27 cellular contexts compared by ENCODE assay signal in genomic region chr17:43396491-43397060, GRCh38. TPM values are rescaled to one million over a fixed set of nuclear protein-coding genes. Genes with fewer than 3 reads are reported as not detected.
DNase-seq lines count a peak whose midpoint lies in the region; ATAC-seq, FAIRE-seq and TF ChIP-seq lines count a peak whose summit lies in the region.
"Had no signal": no experiment of that assay in that cellular context is flagged by ENCODE, and none has a peak within 500 bp of the region (broad histone marks: within the 10 kb centered on the region; RNA-seq: fewer than 3 reads in every experiment).

No MANE protein-coding gene starts in this region.

- no peaks in the 10 kb centered on the region for H3K36me3 Mint-ChIP-seq in activated naive CD8-positive, alpha-beta T cell treated with anti-CD3 and anti-CD28 coated beads, Interleukin-2, amount 10 ng/mL, durations not matched to agents 7 days and 5 days
- H3K36me3 Mint-ChIP-seq in activated naive CD8-positive, alpha-beta T cell treated with anti-CD3 and anti-CD28 coated beads, Interleukin-2, amount 50 U/mL, for 24 hours (ENCODE audit: low read depth): no peaks in the 10 kb centered on the region
- H3K36me3 Mint-ChIP-seq in astrocyte (ENCODE audit: low read depth, unreplicated experiment) (peaks cover 10% of the 10 kb centered on the region), nephron (ENCODE audit: low read depth) (no peaks in the 10 kb centered on the region)
- H3K36me3 Mint-ChIP-seq: activated naive CD8-positive, alpha-beta T cell had no signal

- POLR2A ChIA-PET in activated naive CD8-positive, alpha-beta T cell treated with anti-CD3 and anti-CD28 coated beads, Interleukin-2, amount 10 ng/mL, durations not matched to agents 7 days and 5 days (lab: Charles Lee): interaction anchor here (1.4 to 10.6 kb wide), 4 partner anchors 28 to 87 kb away, joined by 3 to 168 read pairs (median 39); partner anchors contain the start of gene DHX8

- no peaks in the 10 kb centered on the region for H3K27me3 ChIP-seq in astrocyte (ENCODE audit: insufficient read depth, low read length)
- H3K27me3 ChIP-seq: brain microvascular endothelial cell, colonic mucosa, foreskin keratinocyte, tibial nerve had no signal

- peaks cover 2% of the 10 kb centered on the region for H3K27me3 Mint-ChIP-seq in activated naive CD8-positive, alpha-beta T cell treated with anti-CD3 and anti-CD28 coated beads, Interleukin-2, amount 10 ng/mL, durations not matched to agents 7 days and 5 days
- no peaks in the 10 kb centered on the region for H3K27me3 Mint-ChIP-seq in activated naive CD8-positive, alpha-beta T cell treated with anti-CD3 and anti-CD28 coated beads, Interleukin-2, amount 50 U/mL, for 24 hours
- H3K27me3 Mint-ChIP-seq in astrocyte (ENCODE audit: low read depth, unreplicated experiment) (no peaks in the 10 kb centered on the region), nephron (ENCODE audit: low read depth) (no peaks in the 10 kb centered on the region)
- H3K27me3 Mint-ChIP-seq: activated naive CD8-positive, alpha-beta T cell; activated T-cell treated with anti-CD3 and anti-CD28 coated beads, Interleukin-2, amount 50 U/mL, for 24 hours; CD4-positive, alpha-beta memory T cell; stimulated activated naive CD8-positive, alpha-beta T cell treated with anti-CD3 and anti-CD28 coated beads, Interleukin-15, amount 100 ng/mL, for 72 hours had no signal

- H3K4me1 ChIP-seq in astrocyte (ENCODE audit: insufficient read depth, low read length): peaks cover 26% of the 10 kb centered on the region
- H3K4me1 ChIP-seq: colonic mucosa had no signal

- intact Hi-C loops in head of caudate nucleus (cut with DNase I): no loop called here

- H3K79me2 ChIP-seq in astrocyte (ENCODE audit: insufficient read depth, low read length): peaks cover 28% of the 10 kb centered on the region

- no peak overlapping the region for H3K4me2 ChIP-seq in astrocyte (ENCODE audit: low read length)

- peaks cover 15% of the 10 kb centered on the region for H3K4me1 Mint-ChIP-seq in activated naive CD8-positive, alpha-beta T cell treated with anti-CD3 and anti-CD28 coated beads, Interleukin-2, amount 10 ng/mL, durations not matched to agents 7 days and 5 days
- peaks cover 19% of the 10 kb centered on the region for H3K4me1 Mint-ChIP-seq in activated naive CD8-positive, alpha-beta T cell treated with anti-CD3 and anti-CD28 coated beads, Interleukin-2, amount 50 U/mL, for 24 hours
- H3K4me1 Mint-ChIP-seq in astrocyte (ENCODE audit: low read depth, unreplicated experiment) (peaks cover 14% of the 10 kb centered on the region), nephron (peaks cover 35% of the 10 kb centered on the region)

- FAIRE-seq in astrocyte (lab: Jason Lieb, UNC): no peak
- FAIRE-seq: GM12878, H54, islet of Langerhans had no signal

- H3K4me3 ChIP-seq in astrocyte (ENCODE audit: insufficient read depth, low read depth, low read length): no peak overlapping the region
- H3K4me3 ChIP-seq: colonic mucosa, GM12878, lung, tibial nerve had no signal

- H3K9me3 ChIP-seq in astrocyte (ENCODE audit: insufficient read depth, low read depth, low read length): no peaks in the 10 kb centered on the region
- H3K9me3 ChIP-seq: colonic mucosa, tibial nerve had no signal

- H3K27ac ChIP-seq in astrocyte (ENCODE audit: low read depth, low read length): no peak overlapping the region
- H3K27ac ChIP-seq: brain microvascular endothelial cell, colonic mucosa, foreskin keratinocyte, tibial nerve had no signal

- ATAC-seq in activated naive CD8-positive, alpha-beta T cell treated with anti-CD3 and anti-CD28 coated beads, Interleukin-2, amount 10 ng/mL, durations not matched to agents 7 days and 5 days (ENCODE audit: low read depth): no peak
- no peak for ATAC-seq in activated naive CD8-positive, alpha-beta T cell treated with anti-CD3 and anti-CD28 coated beads, Interleukin-2, amount 50 U/mL, for 24 hours
- ATAC-seq in HG03342 (IDR thresholded peaks at IDR 0.05; ENCODE audit: unreplicated experiment): no peak
- ATAC-seq: foreskin keratinocyte; GM12878; stimulated activated naive CD8-positive, alpha-beta T cell treated with anti-CD3 and anti-CD28 coated beads, Interleukin-15, amount 100 ng/mL, for 72 hours had no signal

- H3K36me3 ChIP-seq in astrocyte (ENCODE audit: insufficient read depth, low read length): no peaks in the 10 kb centered on the region
- H3K36me3 ChIP-seq: brain microvascular endothelial cell, colonic mucosa, tibial nerve had no signal

- no peak overlapping the region for H3K9ac ChIP-seq in astrocyte (ENCODE audit: low read length)

- no peak overlapping the region for H2AFZ ChIP-seq in astrocyte (ENCODE audit: low read depth, low read length)

- DNase-seq in activated naive CD8-positive, alpha-beta T cell treated with anti-CD3 and anti-CD28 coated beads, Interleukin-2, amount 10 ng/mL, durations not matched to agents 7 days and 5 days: no peak
- DNase-seq in activated naive CD8-positive, alpha-beta T cell treated with anti-CD3 and anti-CD28 coated beads, Interleukin-2, amount 50 U/mL, for 24 hours: no peak
- DNase-seq in NCI-H82 (lab: John Stamatoyannopoulos, UW) (peak; percentile 99), astrocyte (ENCODE audit: low read depth) (no peak), Ammon's horn (ENCODE audit: low spot score) (no peak), head of caudate nucleus (no peak)
- DNase-seq: ACHN; activated T-cell treated with anti-CD3 and anti-CD28 coated beads, Interleukin-2, amount 50 U/mL, for 24 hours; brain microvascular endothelial cell; CD4-positive, alpha-beta memory T cell; colonic mucosa; DMS53; foreskin keratinocyte; hippocampal formation; NCI-H1092 treated with DMSO at 0.1 percent for 48 hours; NCI-H2081; occipital lobe; stimulated activated CD4-positive, alpha-beta T cell treated with anti-CD3 and anti-CD28 coated beads, Interleukin-4, amount 100 ng/mL, for 24 hours; stimulated activated naive CD8-positive, alpha-beta T cell treated with anti-CD3 and anti-CD28 coated beads, Interleukin-15, amount 100 ng/mL, for 72 hours had no signal

- H4K20me1 ChIP-seq in astrocyte (ENCODE audit: insufficient read depth, low read length): peaks cover 17% of the 10 kb centered on the region

- H3K27ac Mint-ChIP-seq in activated naive CD8-positive, alpha-beta T cell treated with anti-CD3 and anti-CD28 coated beads, Interleukin-2, amount 10 ng/mL, durations not matched to agents 7 days and 5 days: peak overlapping the region; percentile 50
- H3K27ac Mint-ChIP-seq in activated naive CD8-positive, alpha-beta T cell treated with anti-CD3 and anti-CD28 coated beads, Interleukin-2, amount 50 U/mL, for 24 hours: no peak overlapping the region
- H3K27ac Mint-ChIP-seq in astrocyte (ENCODE audit: unreplicated experiment): peak overlapping the region; percentile 14
- peak overlapping the region in 2 of 3 experiments; percentile 49 to 60 for H3K27ac Mint-ChIP-seq in nephron
- H3K27ac Mint-ChIP-seq: activated naive CD8-positive, alpha-beta T cell; activated T-cell treated with anti-CD3 and anti-CD28 coated beads, Interleukin-2, amount 50 U/mL, for 24 hours; stimulated activated naive CD8-positive, alpha-beta T cell treated with anti-CD3 and anti-CD28 coated beads, Interleukin-15, amount 100 ng/mL, for 72 hours had no signal

- no peak for TF ChIP-seq CTCF in astrocyte (IDR thresholded peaks at IDR 0.05; ENCODE audit: insufficient read depth, low read depth, low read length)
- no peak for TF ChIP-seq CTCF in nephron (IDR thresholded peaks at IDR 0.05; ENCODE audit: unreplicated experiment in 3 of 3)

- H3K4me3 Mint-ChIP-seq in activated naive CD8-positive, alpha-beta T cell treated with anti-CD3 and anti-CD28 coated beads, Interleukin-2, amount 10 ng/mL, durations not matched to agents 7 days and 5 days: no peak overlapping the region
- H3K4me3 Mint-ChIP-seq in activated naive CD8-positive, alpha-beta T cell treated with anti-CD3 and anti-CD28 coated beads, Interleukin-2, amount 50 U/mL, for 24 hours: no peak overlapping the region
- H3K4me3 Mint-ChIP-seq in astrocyte (ENCODE audit: unreplicated experiment) (no peak overlapping the region), nephron (peak overlapping the region in 2 of 3 experiments; percentile 65 to 75)
- H3K4me3 Mint-ChIP-seq: activated T-cell treated with anti-CD3 and anti-CD28 coated beads, Interleukin-2, amount 50 U/mL, for 24 hours; stimulated activated naive CD8-positive, alpha-beta T cell treated with anti-CD3 and anti-CD28 coated beads, Interleukin-15, amount 100 ng/mL, for 72 hours had no signal

- no peaks in the 10 kb centered on the region for H3K9me3 Mint-ChIP-seq in activated naive CD8-positive, alpha-beta T cell treated with anti-CD3 and anti-CD28 coated beads, Interleukin-2, amount 10 ng/mL, durations not matched to agents 7 days and 5 days
- H3K9me3 Mint-ChIP-seq in activated naive CD8-positive, alpha-beta T cell treated with anti-CD3 and anti-CD28 coated beads, Interleukin-2, amount 50 U/mL, for 24 hours: no peaks in the 10 kb centered on the region
- H3K9me3 Mint-ChIP-seq in astrocyte (ENCODE audit: unreplicated experiment): no peaks in the 10 kb centered on the region
- no peaks in the 10 kb centered on the region for H3K9me3 Mint-ChIP-seq in nephron
- H3K9me3 Mint-ChIP-seq: activated T-cell treated with anti-CD3 and anti-CD28 coated beads, Interleukin-2, amount 50 U/mL, for 24 hours; CD4-positive, alpha-beta memory T cell; stimulated activated naive CD8-positive, alpha-beta T cell treated with anti-CD3 and anti-CD28 coated beads, Interleukin-15, amount 100 ng/mL, for 72 hours had no signal

RNA-seq across cellular contexts. Expression of gene ARL4D, which starts 2.2 kb away (rescaled TPM):
- 1 to 10 TPM; 2.2 to 2.4 TPM for total RNA-seq in activated naive CD8-positive, alpha-beta T cell treated with anti-CD3 and anti-CD28 coated beads, Interleukin-2, amount 10 ng/mL, durations not matched to agents 7 days and 5 days
- 19.7 and 26.3 TPM in 2 replicates for total RNA-seq in astrocyte

Comparison
In these comparisons a context has a peak if more than half of its experiments do, and no peak if none do; other contexts are left out.
1. H3K4me3 Mint-ChIP-seq: peak in nephron (2 of 3); none in activated naive CD8-positive, alpha-beta T cell treated with anti-CD3 and anti-CD28 coated beads, Interleukin-2, amount 10 ng/mL, durations not matched to agents 7 days and 5 days (single experiment), activated naive CD8-positive, alpha-beta T cell treated with anti-CD3 and anti-CD28 coated beads, Interleukin-2, amount 50 U/mL, for 24 hours (single experiment) and astrocyte (single experiment).